ENCODE assay signal across 26 cellular contexts in genomic region chr4:109179089-109179488, GRCh38.
"Had no signal": no experiment of that assay in that cellular context is flagged by ENCODE, and none has a peak within 500 bp of the region (broad histone marks: within the 10 kb centered on the region; RNA-seq: fewer than 3 reads in every experiment).

No MANE protein-coding gene starts in this region.

- H3K4me3 ChIP-seq: coronary artery, esophagus muscularis mucosa, gastroesophageal sphincter, heart left ventricle, hepatocyte, lung, ovary, right lobe of liver, smooth muscle cell, stomach, thyroid gland had no signal

- H3K4me1 Mint-ChIP-seq: memory B cell, naive B cell had no signal

- H3K27ac ChIP-seq: coronary artery, esophagus muscularis mucosa, foreskin keratinocyte, gastroesophageal sphincter, heart left ventricle, hepatocyte, ovary, right lobe of liver, stomach, thyroid gland had no signal

- ATAC-seq: foreskin keratinocyte; gastroesophageal sphincter; natural killer cell treated with Interleukin-12 subunit alpha and Interleukin-12 subunit beta and Interleukin-15 and Interleukin-18, amount 100 ng/mL, for 72 hours; right lobe of liver had no signal

- H3K79me2 ChIP-seq: hepatocyte had no signal

- H3K9me3 Mint-ChIP-seq: memory B cell; natural killer cell treated with Interleukin-12 subunit alpha and Interleukin-12 subunit beta and Interleukin-15 and Interleukin-18, amount 100 ng/mL, for 72 hours had no signal

- DNase-seq: dermis blood vessel endothelial cell; effector memory CD4-positive, alpha-beta T cell; foreskin keratinocyte; heart left ventricle; kidney; naive B cell; occipital lobe; ovary; posterior cingulate gyrus; right lobe of liver; stimulated activated CD4-positive, alpha-beta T cell treated with anti-CD3 and anti-CD28 coated beads, Interleukin-12 subunit alpha, Interleukin-12 subunit beta, amount 100 ng/mL, for 4 hours; stimulated activated CD4-positive, alpha-beta T cell treated with anti-CD3 and anti-CD28 coated beads, Interleukin-1b, Interleukin-23, amount 100 ng/mL, for 48 hours; stimulated activated CD4-positive, alpha-beta T cell treated with anti-CD3 and anti-CD28 coated beads, Interleukin-4, amount 100 ng/mL, for 1 hour; stimulated activated CD8-positive, alpha-beta memory T cell treated with anti-CD3 and anti-CD28 coated beads, Interleukin-4, amount 100 ng/mL, for 48 hours; stimulated activated naive CD4-positive, alpha-beta T cell; stomach; thyroid gland; trophoblast cell had no signal

- H3K4me2 ChIP-seq: hepatocyte, smooth muscle cell had no signal

- H3K27ac Mint-ChIP-seq: memory B cell; naive B cell; natural killer cell treated with Interleukin-12 subunit alpha and Interleukin-12 subunit beta and Interleukin-15 and Interleukin-18, amount 100 ng/mL, for 72 hours had no signal

- H3K4me3 Mint-ChIP-seq: memory B cell; naive B cell; natural killer cell treated with Interleukin-12 subunit alpha and Interleukin-12 subunit beta and Interleukin-15 and Interleukin-18, amount 100 ng/mL, for 72 hours had no signal

- H3K27me3 Mint-ChIP-seq: memory B cell had no signal

- H3K9me3 ChIP-seq: esophagus muscularis mucosa, gastroesophageal sphincter, heart left ventricle, ovary, right lobe of liver, stomach, thyroid gland had no signal

- H3K4me1 ChIP-seq: foreskin keratinocyte, right lobe of liver, stomach, thyroid gland had no signal

- H3K36me3 ChIP-seq: esophagus muscularis mucosa, gastroesophageal sphincter, heart left ventricle, ovary, right lobe of liver, stomach, thyroid gland had no signal

- H3K27me3 ChIP-seq: esophagus muscularis mucosa, gastroesophageal sphincter, heart left ventricle, hepatocyte, ovary, right lobe of liver, stomach, thyroid gland had no signal

- H2AFZ ChIP-seq: hepatocyte had no signal

- H3K36me3 Mint-ChIP-seq: memory B cell; naive B cell; natural killer cell treated with Interleukin-12 subunit alpha and Interleukin-12 subunit beta and Interleukin-15 and Interleukin-18, amount 100 ng/mL, for 72 hours had no signal
